22 cellular contexts compared by ENCODE assay signal in the genomic region with DNA sequence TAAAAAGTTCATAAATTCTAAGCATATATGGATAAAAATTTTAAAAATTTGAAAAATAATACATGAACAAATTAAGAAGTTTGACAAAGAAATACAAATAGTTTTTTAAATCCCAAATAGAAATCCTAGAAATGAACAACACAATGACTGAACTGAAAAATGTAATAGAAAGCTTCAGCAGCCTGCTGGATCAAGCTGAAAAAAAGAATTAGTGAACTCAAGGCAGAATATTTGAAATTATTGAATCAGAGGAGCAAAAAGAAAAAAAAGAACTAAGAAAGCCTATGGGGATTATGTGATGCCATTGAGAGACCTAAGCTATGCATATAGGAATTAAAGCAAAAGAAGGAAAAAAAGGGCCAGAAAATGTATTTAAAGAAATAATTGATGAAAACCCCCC.
"Had no signal": no experiment of that assay in that cellular context is flagged by ENCODE, and none has a peak within 500 bp of the region (broad histone marks: within the 10 kb centered on the region; RNA-seq: fewer than 3 reads in every experiment).

No MANE protein-coding gene starts in this region.

- H3K36me3 ChIP-seq: ascending aorta, cardiac muscle cell, SJCRH30 had no signal

- DNase-seq: activated CD4-positive, alpha-beta T cell treated with anti-CD3 and anti-CD28 coated beads, Interleukin-2, amount 10 ng/mL, durations not matched to agents 24 days and 14 days; activated CD4-positive, alpha-beta T cell treated with anti-CD3 and anti-CD28 coated beads, Interleukin-2, amount 50 U/mL, for 4 hours; activated CD8-positive, alpha-beta T cell treated with anti-CD3 and anti-CD28 coated beads for 36 hours; activated gamma-delta T cell; activated naive CD4-positive, alpha-beta T cell treated with Interleukin-2 at 50 U/mL for 16 hours; activated naive CD8-positive, alpha-beta T cell treated with anti-CD3 and anti-CD28 coated beads, Interleukin-2, amount 10 ng/mL, durations not matched to agents 7 days and 5 days; activated T-cell treated with anti-CD3 and anti-CD28 coated beads, Interleukin-2, amount 50 U/mL, for 24 hours; amygdala; NCI-H1105; NCI-H1436 treated with DMSO at 0.1 percent for 48 hours; NCI-H1694 treated with DMSO at 0.1 percent for 48 hours; NCI-H2029; NCI-H510A; NCI-H526; NCI-H748 treated with DMSO at 0.1 percent for 48 hours; SHP77; SJCRH30; T1000 had no signal

- H3K27ac ChIP-seq: ascending aorta, cardiac muscle cell, SJCRH30, SK-N-MC had no signal

- H3K27me3 ChIP-seq: ascending aorta, cardiac muscle cell, SJCRH30 had no signal

- ATAC-seq: activated CD8-positive, alpha-beta T cell treated with anti-CD3 and anti-CD28 coated beads for 36 hours; Panc1 had no signal

- H3K4me3 ChIP-seq: ascending aorta, cardiac muscle cell, SJCRH30, SK-N-MC had no signal

- H3K4me1 ChIP-seq: ascending aorta, SJCRH30 had no signal
